Comparison of ENCODE assay signal across 21 cellular contexts in genomic region chr1:28122183-28122582, GRCh38. TPM values are rescaled to one million over a fixed set of nuclear protein-coding genes. Genes with fewer than 3 reads are reported as not detected.
DNase-seq lines count a peak whose midpoint lies in the region; ATAC-seq and TF ChIP-seq lines count a peak whose summit lies in the region.
"Had no signal": no experiment of that assay in that cellular context is flagged by ENCODE, and none has a peak within 500 bp of the region (broad histone marks: within the 10 kb centered on the region; RNA-seq: fewer than 3 reads in every experiment).

No MANE protein-coding gene starts in this region.

- H2BK12ac ChIP-seq in trophoblast cell (ENCODE audit: low read length), result no peak overlapping the region

- H4K12ac ChIP-seq in trophoblast cell (ENCODE audit: low read depth, low read length), result no peak overlapping the region

- H3K18ac ChIP-seq in trophoblast cell (ENCODE audit: low read length), result no peak overlapping the region

- H3K14ac ChIP-seq in trophoblast cell (ENCODE audit: low read length), result no peak overlapping the region

- H3K4me3 ChIP-seq in SJSA1 (no peak overlapping the region), fibroblast of mammary gland (ENCODE audit: control insufficient read depth, low read depth, low read length) (no peak overlapping the region), trophoblast cell (ENCODE audit: low read depth, low read length) (no peak overlapping the region)
- H3K4me3 ChIP-seq: ovary, SK-N-MC had no signal

- no peak overlapping the region for H3K4me2 ChIP-seq in trophoblast cell (ENCODE audit: low read length)

- no peaks in the 10 kb centered on the region for H3K79me2 ChIP-seq in trophoblast cell (ENCODE audit: control insufficient read depth, insufficient read depth, low read length, poor library complexity)

- no CpG with 5 or more reads among the region's 3 CpGs for WGBS in trophoblast cell (ENCODE audit: extremely low coverage, insufficient coverage, insufficient read length)

- no peaks in the 10 kb centered on the region for H3K79me1 ChIP-seq in trophoblast cell (ENCODE audit: low read length)

- H2AK5ac ChIP-seq in trophoblast cell (ENCODE audit: low read length), result no peak overlapping the region

- H3K9ac ChIP-seq in trophoblast cell (ENCODE audit: low read length), result no peak overlapping the region

- H3K4me1 ChIP-seq in SJSA1 (replicated peaks) (peaks cover 27% of the 10 kb centered on the region), trophoblast cell (ENCODE audit: control insufficient read depth in 1 of 2, insufficient read depth in 2 of 2, low read length in 2 of 2) (no peaks in the 10 kb centered on the region)
- H3K4me1 ChIP-seq: Caco-2 had no signal

- no peak overlapping the region for H2BK5ac ChIP-seq in trophoblast cell (ENCODE audit: low read depth, low read length, poor library complexity)

- no peaks in the 10 kb centered on the region for H3K27me3 ChIP-seq in SJSA1 (replicated peaks)
- H3K27me3 ChIP-seq in trophoblast cell (ENCODE audit: insufficient read depth, low read length), result no peaks in the 10 kb centered on the region
- H3K27me3 ChIP-seq: ovary had no signal

- DNase-seq in ELR (ENCODE audit: low read depth) (peak; percentile 24), SJSA1 (ENCODE audit: low read depth in 1 of 2, low spot score in 2 of 2) (peak; percentile 64 to 79), fibroblast of mammary gland (ENCODE audit: low read depth) (peak; percentile 49), trophoblast cell (peak; percentile 51 to 79), SW480 (ENCODE audit: low spot score) (no peak)
- DNase-seq: activated CD8-positive, alpha-beta T cell treated with anti-CD3 and anti-CD28 coated beads for 36 hours; activated naive CD4-positive, alpha-beta T cell; activated T-cell treated with anti-CD3 and anti-CD28 coated beads, Interleukin-2, amount 50 U/mL, for 1 hour; Caco-2; DND-41; effector memory CD4-positive, alpha-beta T cell; mammary epithelial cell; naive thymus-derived CD4-positive, alpha-beta T cell; NCI-H1694; NCI-H748 treated with DMSO at 0.1 percent for 48 hours; ovary; right cardiac atrium had no signal

- no peak for ATAC-seq in HG03039 (IDR thresholded peaks at IDR 0.05; ENCODE audit: unreplicated experiment)
- no peak for ATAC-seq in HG03442 (IDR thresholded peaks at IDR 0.05; ENCODE audit: unreplicated experiment)
- ATAC-seq in GM19395 (IDR thresholded peaks at IDR 0.05; ENCODE audit: unreplicated experiment), result no peak
- ATAC-seq: activated CD8-positive, alpha-beta T cell treated with anti-CD3 and anti-CD28 coated beads for 36 hours; naive thymus-derived CD4-positive, alpha-beta T cell; right cardiac atrium had no signal

- no peak for TF ChIP-seq CTCF in fibroblast of mammary gland (conservative IDR thresholded peaks at IDR 0.05; ENCODE audit: control insufficient read depth, insufficient read depth, low read depth, low read length)

- H3K4ac ChIP-seq in trophoblast cell (ENCODE audit: low read depth, low read length), result no peak overlapping the region

- H3K9me3 ChIP-seq in SJSA1 (replicated peaks), result no peaks in the 10 kb centered on the region
- no peaks in the 10 kb centered on the region for H3K9me3 ChIP-seq in trophoblast cell (ENCODE audit: insufficient read depth, low read depth, low read length)
- H3K9me3 ChIP-seq: Caco-2, ovary had no signal

- H2BK120ac ChIP-seq in trophoblast cell (ENCODE audit: insufficient read depth, low read length, poor library complexity), result no peak overlapping the region

- H3K27ac ChIP-seq in SJSA1 (peak overlapping the region; percentile 63), trophoblast cell (ENCODE audit: low read depth, low read length) (no peak overlapping the region)
- H3K27ac ChIP-seq: ovary, SK-N-MC had no signal

- no peak overlapping the region for H4K8ac ChIP-seq in trophoblast cell (ENCODE audit: low read depth, low read length)

- no peaks in the 10 kb centered on the region for H3K36me3 ChIP-seq in SJSA1
- no peaks in the 10 kb centered on the region for H3K36me3 ChIP-seq in trophoblast cell (ENCODE audit: control insufficient read depth in 1 of 2, insufficient read depth in 2 of 2, low read length in 2 of 2)
- H3K36me3 ChIP-seq: ovary had no signal

- no peak overlapping the region for H4K91ac ChIP-seq in trophoblast cell (ENCODE audit: low read depth, low read length)

- H3K23ac ChIP-seq in trophoblast cell (ENCODE audit: low read length), result no peak overlapping the region

- no peak overlapping the region for H2AFZ ChIP-seq in trophoblast cell (ENCODE audit: insufficient read depth, low read length, poor library complexity)

RNA-seq across cellular contexts. Expression of gene EYA3, which starts 33.8 kb away (rescaled TPM):
- 11.4 and 13.0 TPM in 2 replicates for total RNA-seq in SJSA1 (2014; rRNA removed; shearing (Covaris generic))
- 13.4 and 13.5 TPM in 2 replicates for polyA plus RNA-seq in trophoblast cell (2013)

RNA-seq across cellular contexts. Expression of gene PTAFR, which starts 54.3 kb away (rescaled TPM):
- total RNA-seq in SJSA1 (2014; rRNA removed; shearing (Covaris generic)), result 0.47 and 0.74 TPM in 2 replicates
- polyA plus RNA-seq in trophoblast cell (2013), result 0.08 and 0.11 TPM in 2 replicates
